In genomic region chr9:94780516-94780950, GRCh38 we compare ENCODE assay signal across 13 cellular contexts. TPM values are rescaled to one million over a fixed set of nuclear protein-coding genes. Genes with fewer than 3 reads are reported as not detected.
A peak's percentile ranks its signal among the peaks of the same experiment; 100 is the strongest.
DNase-seq lines count a peak whose midpoint lies in the region; FAIRE-seq and TF ChIP-seq lines count a peak whose summit lies in the region.
"Had no signal": no experiment of that assay in that cellular context is flagged by ENCODE, and none has a peak within 500 bp of the region (broad histone marks: within the 10 kb centered on the region; RNA-seq: fewer than 3 reads in every experiment).

No MANE protein-coding gene starts in this region.

- H3K27ac ChIP-seq in parathyroid adenoma, result peak overlapping the region; percentile 59
- H3K27ac ChIP-seq in A673 (ENCODE audit: low read depth, low read length, poor library complexity, severe bottlenecking), result no peak overlapping the region
- H3K27ac ChIP-seq: neutrophil, SJCRH30 had no signal

- H3K4me2 ChIP-seq in parathyroid adenoma (ENCODE audit: low read length), result no peak overlapping the region

- H3K36me3 Mint-ChIP-seq in chondrocyte (ENCODE audit: low read depth) (no peaks in the 10 kb centered on the region), MCF 10A (ENCODE audit: insufficient read depth, unreplicated experiment) (peaks cover 13% of the 10 kb centered on the region)

- H3K27ac Mint-ChIP-seq in chondrocyte (ENCODE audit: unreplicated experiment) (peak overlapping the region; percentile 85), MCF 10A (ENCODE audit: low read depth, unreplicated experiment) (no peak overlapping the region)

- FAIRE-seq in GM12891 (lab: Jason Lieb, UNC) (no peak), RCC 7860 (lab: Jason Lieb, UNC) (no peak)
- FAIRE-seq: keratinocyte had no signal

- POLR2A ChIA-PET in MCF 10A (lab: Yijun Ruan, JAX), result interaction anchor here (0.6 to 7.1 kb wide), 8 partner anchors 21 to 227 kb away, joined by 3 to 157 read pairs (median 3); no protein-coding TSS in a partner anchor
- POLR2A ChIA-PET in A673 (lab: Charles Lee; ENCODE audit: low non-redundant PET), result no interaction called here

- intact Hi-C loops in MCF 10A (cut with micrococcal nuclease) (loop anchor here (5.0 kb wide), 1 partner anchor 87 kb away; no protein-coding TSS in a partner anchor), A673 (cut with micrococcal nuclease; ENCODE audit: unreplicated experiment) (loop anchor here (5.0 to 10.0 kb wide), 3 partner anchors 98 to 1437 kb away; no protein-coding TSS in a partner anchor)

- H3K4me3 Mint-ChIP-seq in chondrocyte (ENCODE audit: unreplicated experiment) (no peak overlapping the region), MCF 10A (ENCODE audit: unreplicated experiment) (no peak overlapping the region)

- H3K9me3 ChIP-seq in parathyroid adenoma (ENCODE audit: control insufficient read depth, low read length) (no peaks in the 10 kb centered on the region), A673 (ENCODE audit: low read depth, low read length, poor library complexity, severe bottlenecking) (no peaks in the 10 kb centered on the region)
- H3K9me3 ChIP-seq: neutrophil, SJCRH30 had no signal

- H3K4me3 ChIP-seq in parathyroid adenoma (ENCODE audit: low read depth, low read length) (no peak overlapping the region), A673 (ENCODE audit: low read depth, low read length, poor library complexity, severe bottlenecking) (no peak overlapping the region)
- H3K4me3 ChIP-seq: SJCRH30 had no signal

- H3K4me1 ChIP-seq in parathyroid adenoma, result peaks cover 2% of the 10 kb centered on the region
- H3K4me1 ChIP-seq in A673 (ENCODE audit: insufficient read depth, low read length, poor library complexity, severe bottlenecking), result peaks cover 12% of the 10 kb centered on the region

- TF ChIP-seq CTCF in chondrocyte (IDR thresholded peaks at IDR 0.05), result no peak
- no peak for TF ChIP-seq CTCF in parathyroid adenoma (IDR thresholded peaks at IDR 0.05)
- no peak for TF ChIP-seq CTCF in MCF 10A (IDR thresholded peaks at IDR 0.05; ENCODE audit: unreplicated experiment)
- no peak for TF ChIP-seq CTCF in A673 (conservative IDR thresholded peaks at IDR 0.05; ENCODE audit: low read depth, low read length)

- peak overlapping the region; percentile 50 for H2AFZ ChIP-seq in parathyroid adenoma

- no peak overlapping the region for H3K9ac ChIP-seq in parathyroid adenoma

- H3K27me3 Mint-ChIP-seq in chondrocyte (ENCODE audit: low read depth) (no peaks in the 10 kb centered on the region), MCF 10A (ENCODE audit: insufficient read depth, unreplicated experiment) (no peaks in the 10 kb centered on the region)

- DNase-seq in GM12891 (ENCODE audit: insufficient read length, low spot score) (no peak), RCC 7860 (ENCODE audit: low spot score) (peak; percentile 65), chondrocyte (ENCODE audit: low spot score) (no peak), MCF 10A (ENCODE audit: unreplicated experiment) (no peak), A673 (ENCODE audit: low spot score) (no peak), NCI-H1930 (lab: John Stamatoyannopoulos, UW) (no peak), iPS-NIHi7 (ENCODE audit: extremely low spot score) (no peak)
- DNase-seq: NCI-H1048, NCI-H510A treated with DMSO at 0.1 percent for 48 hours, SJCRH30 had no signal

- TF ChIP-seq POLR2A in GM12891 (IDR thresholded peaks at IDR 0.05; ENCODE audit: low read depth, low read length), result no peak

- peaks cover 45% of the 10 kb centered on the region for H3K4me1 Mint-ChIP-seq in chondrocyte (ENCODE audit: low read depth)
- H3K4me1 Mint-ChIP-seq in MCF 10A (ENCODE audit: insufficient read depth, unreplicated experiment), result peaks cover 23% of the 10 kb centered on the region

- BruUV-seq in MCF 10A (replicated peaks; lab: Mats Ljungman, UMichigan), result no TSS peak
- BruUV-seq in A673 (replicated peaks; lab: Mats Ljungman, UMichigan), result no TSS peak

- CTCF ChIA-PET in MCF 10A (lab: Yijun Ruan, JAX), result interaction anchor here (0.6 to 6.3 kb wide), 6 partner anchors 100 to 387 kb away, joined by 3 to 117 read pairs (median 4); no protein-coding TSS in a partner anchor
- CTCF ChIA-PET in A673 (lab: Charles Lee), result interaction anchor here (1.2 kb wide), 2 partner anchors 347 to 351 kb away, joined by 4 to 5 read pairs; no protein-coding TSS in a partner anchor

- H3K79me2 ChIP-seq in parathyroid adenoma, result no peaks in the 10 kb centered on the region

- H3K27me3 ChIP-seq in parathyroid adenoma (ENCODE audit: control insufficient read depth, insufficient read depth, low read length) (no peaks in the 10 kb centered on the region), A673 (replicated peaks; ENCODE audit: insufficient read depth, low read depth, low read length, poor library complexity) (no peaks in the 10 kb centered on the region)
- H3K27me3 ChIP-seq: neutrophil, SJCRH30 had no signal

- H3K9me3 Mint-ChIP-seq in chondrocyte (ENCODE audit: low read depth) (no peaks in the 10 kb centered on the region), MCF 10A (ENCODE audit: unreplicated experiment) (no peaks in the 10 kb centered on the region)

- H3K36me3 ChIP-seq in parathyroid adenoma (ENCODE audit: control insufficient read depth, insufficient read depth, low read length), result no peaks in the 10 kb centered on the region
- no peaks in the 10 kb centered on the region for H3K36me3 ChIP-seq in A673 (ENCODE audit: insufficient read depth, low read length, poor library complexity, severe bottlenecking)
- H3K36me3 ChIP-seq: neutrophil, SJCRH30 had no signal

TF ChIP-seq in GM12891, 5 proteins besides CTCF, POLR2A, EP300 and RAD21:
- TF ChIP-seq POLR2AphosphoS5 (IDR thresholded peaks at IDR 0.05; ENCODE audit: low read depth, low read length) (no peak), SPI1 (IDR thresholded peaks at IDR 0.05; ENCODE audit: low read depth, low read length) (peak; percentile 58; the same call in 1 of the 2 replicates)
TF ChIP-seq in GM12891: peak in this region for 1.

RNA-seq across cellular contexts. Expression of gene AOPEP, which starts 54.0 kb away (rescaled TPM):
- 3.8 TPM for polyA plus RNA-seq in GM12891 (2012; ENCODE audit: low read depth, missing spikeins)
- total RNA-seq in chondrocyte (88.0 to 186 TPM (median 92.3 TPM) in 3 replicates), MCF 10A (2022) (32.4 and 34.6 TPM in 2 replicates), A673 (2021) (17.5 and 18.4 TPM in 2 replicates)
